16 cellular contexts compared by ENCODE assay signal in the genomic region with DNA sequence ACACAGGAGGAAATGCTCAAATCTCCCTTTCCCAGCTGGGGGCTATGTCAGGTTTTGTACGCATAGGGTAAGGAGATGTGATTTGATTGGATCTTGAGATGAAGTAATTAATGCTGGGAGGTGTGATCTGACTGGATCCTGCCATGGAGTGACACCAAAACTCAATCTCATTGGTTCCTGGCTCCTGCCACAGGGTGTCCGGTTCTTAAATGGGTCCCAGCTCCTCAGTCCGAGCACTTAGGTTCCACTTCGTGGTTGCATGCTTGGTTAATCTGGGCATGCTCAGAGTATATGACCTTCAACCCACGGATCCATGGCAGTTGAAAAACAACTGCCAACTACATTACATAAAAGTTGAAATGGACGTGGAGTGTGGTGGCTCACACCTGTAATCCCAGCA. TPM values are rescaled to one million over a fixed set of nuclear protein-coding genes. Genes with fewer than 3 reads are reported as not detected.
DNase-seq lines count a peak whose midpoint lies in the region; ATAC-seq, FAIRE-seq and TF ChIP-seq lines count a peak whose summit lies in the region.
"Had no signal": no experiment of that assay in that cellular context is flagged by ENCODE, and none has a peak within 500 bp of the region (broad histone marks: within the 10 kb centered on the region; RNA-seq: fewer than 3 reads in every experiment).

No MANE protein-coding gene starts in this region.

- H3K27ac ChIP-seq in OCI-LY7 (ENCODE audit: low read depth, low read length, poor library complexity, severe bottlenecking) (no peak overlapping the region), HepG2 (ENCODE audit: extremely low read length, insufficient read depth, low read length) (peak overlapping the region; percentile 18)
- H3K27ac ChIP-seq: SJSA1 had no signal

- CTCF ChIA-PET in OCI-LY7 (lab: Charles Lee; ENCODE audit: unreplicated experiment) (no interaction called here), HepG2 (lab: Yijun Ruan, JAX; ENCODE audit: low intra/inter-chr PET ratio, low total read pairs) (no interaction called here)

- TF ChIP-seq POLR2A in HepG2 (IDR thresholded peaks at IDR 0.05; ENCODE audit: insufficient read depth in 1 of 2, low read depth in 2 of 2, low read length in 2 of 2) (no peak), H54 (IDR thresholded peaks at IDR 0.05; ENCODE audit: low read depth, low read length) (no peak)

- H3K4me1 ChIP-seq in OCI-LY7 (ENCODE audit: insufficient read depth, low read length, poor library complexity, severe bottlenecking), result peaks cover 17% of the 10 kb centered on the region
- peaks cover 41% of the 10 kb centered on the region for H3K4me1 ChIP-seq in HepG2 (ENCODE audit: insufficient read depth, low read length)

- H3K4me3 ChIP-seq in GM12865 (ENCODE audit: low read depth, low read length), result no peak overlapping the region
- H3K4me3 ChIP-seq in OCI-LY7 (ENCODE audit: low read depth, low read length, poor library complexity, severe bottlenecking), result no peak overlapping the region
- H3K4me3 ChIP-seq in HepG2 (replicated peaks in 1 of 3; ENCODE audit: insufficient read depth in 1 of 3, low read depth in 2 of 3, low read length in 3 of 3), result no peak overlapping the region
- H3K4me3 ChIP-seq: SJSA1 had no signal

- intact Hi-C loops in OCI-LY7 (cut with micrococcal nuclease; ENCODE audit: unreplicated experiment), result no loop called here
- intact Hi-C loops in HepG2 (cut with micrococcal nuclease; ENCODE audit: unreplicated experiment), result loop anchor here (10.0 kb wide), 1 partner anchor 115 kb away; a partner anchor contains a TSS

- POLR2A ChIA-PET in OCI-LY7 (lab: Charles Lee), result no interaction called here
- POLR2A ChIA-PET in HepG2 (lab: Yijun Ruan, JAX), result no interaction called here

- peaks cover 5% of the 10 kb centered on the region for H3K36me3 ChIP-seq in OCI-LY7 (ENCODE audit: insufficient read depth, low read length)
- no peaks in the 10 kb centered on the region; a peak in 2 of 5 replicates for H3K36me3 ChIP-seq in HepG2 (replicated peaks in 1 of 2; ENCODE audit: control insufficient read depth in 1 of 2, insufficient read depth in 2 of 2, low read length in 2 of 2)

- no peak overlapping the region for H3K4me2 ChIP-seq in OCI-LY7 (ENCODE audit: low read length)
- 0 out of 2 replicates have a peak overlapping the region, but pooled peaks have one; percentile 7 for H3K4me2 ChIP-seq in HepG2 (ENCODE audit: low read depth, low read length)

- TF ChIP-seq CTCF in GM12865 (IDR thresholded peaks at IDR 0.05; ENCODE audit: insufficient read depth, low read depth, low read length, missing control alignments) (no peak), OCI-LY7 (conservative IDR thresholded peaks at IDR 0.05; ENCODE audit: low read length) (no peak), HepG2 (CRISPR knock-in tag; IDR thresholded peaks at IDR 0.05) (no peak)

- no peaks in the 10 kb centered on the region; a peak in 1 of 5 replicates for H3K27me3 ChIP-seq in HepG2 (ENCODE audit: control insufficient read depth in 1 of 2, insufficient read depth in 2 of 2, low read length in 2 of 2)
- H3K27me3 ChIP-seq: SJSA1 had no signal

- H3K79me2 ChIP-seq in OCI-LY7 (ENCODE audit: insufficient read depth, low read depth, low read length) (peaks cover 19% of the 10 kb centered on the region), HepG2 (ENCODE audit: insufficient read depth, low read length) (peaks cover 21% of the 10 kb centered on the region)

- no TSS peak for BruUV-seq in OCI-LY7 (replicated peaks; lab: Mats Ljungman, UMichigan)
- no TSS peak for BruUV-seq in HepG2 (replicated peaks; lab: Mats Ljungman, UMichigan)

- H3K9ac ChIP-seq in HepG2 (ENCODE audit: insufficient read depth, low read depth, low read length), result no peak overlapping the region

- H3K9me3 ChIP-seq in OCI-LY7 (ENCODE audit: low read length) (peaks cover 9% of the 10 kb centered on the region; the same call in 1 of the 2 replicates), HepG2 (ENCODE audit: low read length) (no peaks in the 10 kb centered on the region)

- H3K9me2 ChIP-seq in OCI-LY7 (ENCODE audit: insufficient read depth, low read length), result no peaks in the 10 kb centered on the region

- in situ Hi-C loops in HepG2 (cut with HindIII; ENCODE audit: extremely low pct_ligation_motif_present, low pct_unique_long_range_greater_than_20kb), result no loop called here

- 0 out of 2 replicates have a peak, but pooled peaks cover 8% of the 10 kb centered on the region for H4K20me1 ChIP-seq in OCI-LY7 (ENCODE audit: insufficient read depth, low read length)
- H4K20me1 ChIP-seq in HepG2 (ENCODE audit: insufficient read depth, low read length), result peaks cover 12% of the 10 kb centered on the region; the same call in 1 of the 2 replicates

- H2AFZ ChIP-seq in OCI-LY7 (ENCODE audit: low read length) (peak overlapping the region; percentile 33; the same call in 1 of the 2 replicates), HepG2 (ENCODE audit: low read length) (no peak overlapping the region)

- FAIRE-seq in HepG2 (lab: Jason Lieb, UNC) (no peak), H54 (lab: Jason Lieb, UNC) (no peak)
- FAIRE-seq: G401.6, GM12892 had no signal

- WGBS in HepG2 (ENCODE audit: low lambda C conversion rate), result 81% methylated on average over 6 of the region's 6 CpGs

- DNase-seq in activated CD4-positive, alpha-beta T cell treated with anti-CD3 and anti-CD28 coated beads for 48 hours, result peak; percentile 47
- no peak for DNase-seq in activated CD4-positive, alpha-beta T cell treated with anti-CD3 and anti-CD28 coated beads, Interleukin-2, amount 50 U/mL, for 1 hour
- DNase-seq in GM12865 (ENCODE audit: low read depth) (peak; percentile 11), OCI-LY7 (ENCODE audit: low spot score) (peak; percentile 34), HepG2 (ENCODE audit: low spot score) (peak; percentile 58), H54 (ENCODE audit: insufficient read length, low spot score) (no peak), HUDEP-2 (lab: John Stamatoyannopoulos, UW; ENCODE audit: unreplicated experiment in 76 of 76) (no peak)
- DNase-seq: activated effector memory CD4-positive, alpha-beta T cell treated with anti-CD3 and anti-CD28 coated beads, Interleukin-2, amount 50 U/mL, for 16 hours; endodermal cell; kidney glomerular epithelial cell; midbrain; T1000 had no signal

- TF ChIP-seq RAD21 in HepG2 (CRISPR knock-in tag; IDR thresholded peaks at IDR 0.05), result no peak

- TF ChIP-seq EP300 in HepG2 (IDR thresholded peaks at IDR 0.05; ENCODE audit: low read depth in 2 of 2, low read length in 2 of 2) (no peak), HepG2 (CRISPR knock-in tag; IDR thresholded peaks at IDR 0.05; ENCODE audit: borderline replicate concordance) (no peak)

- no peak; the same call in 2 of the 3 replicates for ATAC-seq in HepG2
- no peak for ATAC-seq in HG02884 (IDR thresholded peaks at IDR 0.05; ENCODE audit: unreplicated experiment)

RNA-seq across cellular contexts. Expression of a gene that starts 3.1 kb away (rescaled TPM):
- total RNA-seq in OCI-LY7 (2014; rRNA removed; shearing (Covaris generic)), result 15.4 and 16.7 TPM in 2 replicates
- total RNA-seq in OCI-LY7 (2022) (25.3 and 27.1 TPM in 2 replicates), HepG2 (2016; rRNA removed; fragmentation: Illumina TruSeq; extraction: Trizol) (22.8 and 28.1 TPM in 2 replicates)
- total RNA-seq in HepG2 (2016; cell fraction: cytosol; rRNA removed; fragmentation: Illumina TruSeq; extraction: Trizol; ENCODE audit: low read depth), result 1.8 and 2.6 TPM in 2 replicates
- total RNA-seq in HepG2 (2016; cell fraction: insoluble cytoplasmic fraction; rRNA removed; fragmentation: Illumina TruSeq; extraction: Trizol), result 23.1 and 28.1 TPM in 2 replicates
- total RNA-seq in HepG2 (2016; cell fraction: membrane; rRNA removed; fragmentation: Illumina TruSeq; extraction: Trizol), result 6.7 and 10.6 TPM in 2 replicates
- total RNA-seq in HepG2 (2016; cell fraction: nucleus; rRNA removed; fragmentation: Illumina TruSeq; extraction: Trizol), result 30.8 and 32.0 TPM in 2 replicates
- 17.5 and 21.4 TPM in 2 replicates for polyA plus RNA-seq in HepG2 (2011; rRNA removed)
- 4.1 and 6.3 TPM in 2 replicates for polyA plus RNA-seq in HepG2 (2011; cell fraction: cytosol; rRNA removed)
- 39.3 and 40.0 TPM in 2 replicates for polyA plus RNA-seq in HepG2 (2011; cell fraction: nucleus; rRNA removed)
- 14.5 and 19.0 TPM in 2 replicates for polyA plus RNA-seq in HepG2 (2012)
- polyA plus RNA-seq in HepG2 (2016; cell fraction: cytosol; fragmentation: Illumina TruSeq; extraction: Trizol; ENCODE audit: low read depth), result 1.7 and 2.4 TPM in 2 replicates
- polyA plus RNA-seq in HepG2 (2016; cell fraction: insoluble cytoplasmic fraction; fragmentation: Illumina TruSeq; extraction: Trizol; ENCODE audit: low read depth), result 15.6 and 17.8 TPM in 2 replicates
- 3.9 and 5.4 TPM in 2 replicates for polyA plus RNA-seq in HepG2 (2016; cell fraction: membrane; fragmentation: Illumina TruSeq; extraction: Trizol; ENCODE audit: low read depth)
- 42.6 and 43.6 TPM in 2 replicates for polyA plus RNA-seq in HepG2 (2016; cell fraction: nucleus; fragmentation: Illumina TruSeq; extraction: Trizol; ENCODE audit: insufficient read depth, low read depth)
- 7.6 and 11.4 TPM in 2 replicates for polyA minus RNA-seq in HepG2 (2011; rRNA and poly(A)+ RNA removed; ENCODE audit: low replicate concordance)
- 15.6 and 16.9 TPM in 2 replicates for polyA minus RNA-seq in HepG2 (2011; cell fraction: cytosol; rRNA and poly(A)+ RNA removed)
- 38.9 and 50.5 TPM in 2 replicates for polyA minus RNA-seq in HepG2 (2011; cell fraction: nucleus; rRNA and poly(A)+ RNA removed)

RNA-seq across cellular contexts. Expression of a gene that starts 44.1 kb away (rescaled TPM):
- 0.76 TPM in 1 of 2 replicates, not detected in the other for total RNA-seq in OCI-LY7 (2014; rRNA removed; shearing (Covaris generic))
- total RNA-seq in OCI-LY7 (2022) (1.3 TPM in 1 of 2 replicates, not detected in the other), HepG2 (2016; rRNA removed; fragmentation: Illumina TruSeq; extraction: Trizol) (0.31 TPM in 1 of 2 replicates, not detected in the other)
- not detected in 2 replicates for total RNA-seq in HepG2 (2016; cell fraction: cytosol; rRNA removed; fragmentation: Illumina TruSeq; extraction: Trizol; ENCODE audit: low read depth)
- total RNA-seq in HepG2 (2016; cell fraction: insoluble cytoplasmic fraction; rRNA removed; fragmentation: Illumina TruSeq; extraction: Trizol), result 0.06 and 0.15 TPM in 2 replicates
- 0.09 TPM in 1 of 2 replicates, not detected in the other for total RNA-seq in HepG2 (2016; cell fraction: membrane; rRNA removed; fragmentation: Illumina TruSeq; extraction: Trizol)
- total RNA-seq in HepG2 (2016; cell fraction: nucleus; rRNA removed; fragmentation: Illumina TruSeq; extraction: Trizol), result 0.16 and 0.75 TPM in 2 replicates
- not detected in 2 replicates for polyA plus RNA-seq in HepG2 (2011; rRNA removed)
- polyA plus RNA-seq in HepG2 (2011; cell fraction: cytosol; rRNA removed), result not detected in 2 replicates
- 0.42 and 0.48 TPM in 2 replicates for polyA plus RNA-seq in HepG2 (2011; cell fraction: nucleus; rRNA removed)
- polyA plus RNA-seq in HepG2 (2012), result 0.07 TPM in 1 of 2 replicates, not detected in the other
- polyA plus RNA-seq in HepG2 (2016; cell fraction: cytosol; fragmentation: Illumina TruSeq; extraction: Trizol; ENCODE audit: low read depth), result not detected in 2 replicates
- polyA plus RNA-seq in HepG2 (2016; cell fraction: insoluble cytoplasmic fraction; fragmentation: Illumina TruSeq; extraction: Trizol; ENCODE audit: low read depth), result not detected in 2 replicates
- not detected in 2 replicates for polyA plus RNA-seq in HepG2 (2016; cell fraction: membrane; fragmentation: Illumina TruSeq; extraction: Trizol; ENCODE audit: low read depth)
- polyA plus RNA-seq in HepG2 (2016; cell fraction: nucleus; fragmentation: Illumina TruSeq; extraction: Trizol; ENCODE audit: insufficient read depth, low read depth), result 0.25 TPM in 1 of 2 replicates, not detected in the other
- 0.47 TPM in 1 of 2 replicates, not detected in the other for polyA minus RNA-seq in HepG2 (2011; rRNA and poly(A)+ RNA removed; ENCODE audit: low replicate concordance)
- polyA minus RNA-seq in HepG2 (2011; cell fraction: cytosol; rRNA and poly(A)+ RNA removed), result not detected in 2 replicates
- 1.9 and 2.1 TPM in 2 replicates for polyA minus RNA-seq in HepG2 (2011; cell fraction: nucleus; rRNA and poly(A)+ RNA removed)
- total RNA-seq: SJSA1 had no signal

Comparison
In these comparisons a context has a peak if more than half of its experiments do, and no peak if none do; other contexts are left out.
1. DNase-seq: peak in activated CD4-positive, alpha-beta T cell treated with anti-CD3 and anti-CD28 coated beads for 48 hours (single experiment), GM12865 (single experiment), OCI-LY7 (single experiment) and HepG2 (single experiment); none in activated CD4-positive, alpha-beta T cell treated with anti-CD3 and anti-CD28 coated beads, Interleukin-2, amount 50 U/mL, for 1 hour (single experiment), H54 (single experiment) and HUDEP-2 (0 of 76).